10 cellular contexts compared by ENCODE assay signal in the genomic region with DNA sequence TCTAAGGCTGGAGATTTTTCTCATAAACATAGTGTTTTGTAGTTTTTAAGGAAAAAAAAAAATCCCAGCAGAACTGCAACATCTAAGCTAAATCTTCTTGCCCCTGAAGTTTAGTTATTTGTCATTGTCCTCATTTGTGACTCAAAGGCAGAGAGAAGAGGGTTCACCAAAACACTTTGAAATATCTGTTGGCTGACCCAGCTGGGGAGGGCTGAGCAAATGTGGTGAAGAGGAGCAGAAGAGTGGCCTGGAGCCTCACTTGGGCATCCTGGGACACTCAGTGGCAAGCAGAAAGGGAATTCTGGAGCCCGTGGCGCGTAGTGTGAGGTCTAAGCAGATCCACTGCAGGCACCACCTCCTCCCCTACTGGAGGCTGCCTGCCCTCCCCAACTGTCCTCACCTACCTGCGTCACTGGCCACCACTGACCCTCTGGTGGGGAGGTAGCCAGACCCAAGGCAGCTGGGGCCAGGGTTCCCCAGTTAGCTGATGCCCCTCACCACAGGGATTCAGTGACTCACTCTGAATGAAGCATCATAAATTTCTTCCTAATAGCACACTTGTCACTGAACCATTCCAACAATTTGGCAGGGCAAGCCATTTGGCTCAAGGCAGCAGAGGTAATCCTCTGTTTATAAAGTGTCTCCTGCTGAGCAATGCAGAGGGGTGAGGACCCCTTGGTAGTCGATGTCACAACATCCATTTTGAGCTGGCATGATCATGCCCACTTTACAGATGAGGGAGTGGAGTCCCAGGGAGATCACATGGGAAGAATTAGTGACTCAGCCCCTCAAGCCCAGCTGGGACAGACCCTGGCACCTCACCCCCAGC.
DNase-seq lines count a peak whose midpoint lies in the region; ATAC-seq, FAIRE-seq and TF ChIP-seq lines count a peak whose summit lies in the region.
"Had no signal": no experiment of that assay in that cellular context is flagged by ENCODE, and none has a peak within 500 bp of the region (broad histone marks: within the 10 kb centered on the region; RNA-seq: fewer than 3 reads in every experiment).

No MANE protein-coding gene starts in this region.

- no CpG with 5 or more reads among the region's 5 CpGs for WGBS in neuronal stem cell (ENCODE audit: extremely low coverage in 2 of 2, insufficient read length in 2 of 2, insufficient replicate concordance in 1 of 2), 2 donors

- peaks cover 5% of the 10 kb centered on the region for H3K4me1 Mint-ChIP-seq in activated CD4-positive, alpha-beta T cell treated with anti-CD3 and anti-CD28 coated beads for 36 hours

- peak overlapping the region; percentile 60 for H2AK5ac ChIP-seq in neuronal stem cell (ENCODE audit: low read depth, low read length)

- H3K27me3 ChIP-seq in WERI-Rb-1 (ENCODE audit: insufficient read depth, low read depth, severe bottlenecking) (no peaks in the 10 kb centered on the region), neuronal stem cell (ENCODE audit: control insufficient read depth in 3 of 3, insufficient read depth in 3 of 3, low read depth in 1 of 3, low read length in 3 of 3) (peaks cover 3 to 24% (median 24%) of the 10 kb centered on the region in 3 experiments)

- peaks cover 5 to 11% of the 10 kb centered on the region in 2 donors for H3K4me1 ChIP-seq in neuronal stem cell (ENCODE audit: control insufficient read depth in 2 of 2, insufficient read depth in 1 of 2, low read depth in 1 of 2, low read length in 2 of 2)

- H4K8ac ChIP-seq in neuronal stem cell (ENCODE audit: low read depth, low read length) = no peak overlapping the region

- intact Hi-C loops in activated CD4-positive, alpha-beta T cell treated with anti-CD3 and anti-CD28 coated beads for 36 hours (cut with DNase I, micrococcal nuclease) = no loop called here

- H3K23ac ChIP-seq in neuronal stem cell (ENCODE audit: low read depth, low read length, poor library complexity) = peak overlapping the region; percentile 76

- H3K4ac ChIP-seq in neuronal stem cell (ENCODE audit: low read length) = no peak overlapping the region

- CTCF ChIA-PET in activated CD4-positive, alpha-beta T cell treated with anti-CD3 and anti-CD28 coated beads for 36 hours (lab: Charles Lee) = interaction anchor here (0.6 to 1.7 kb wide), 4 partner anchors 10 to 518 kb away, joined by 3 to 4 read pairs (median 4); no protein-coding TSS in a partner anchor

- H3K9ac ChIP-seq in neuronal stem cell (ENCODE audit: low read depth, low read length, poor library complexity) = no peak overlapping the region

- H3K14ac ChIP-seq in neuronal stem cell (ENCODE audit: low read length) = no peak overlapping the region

- no peaks in the 10 kb centered on the region for H3K79me1 ChIP-seq in neuronal stem cell (ENCODE audit: low read depth, low read length)

- no peak overlapping the region for H3K4me2 ChIP-seq in neuronal stem cell (ENCODE audit: insufficient read depth, low read length, poor library complexity, severe bottlenecking)

- H2BK15ac ChIP-seq in neuronal stem cell (ENCODE audit: low read length) = peak overlapping the region; percentile 46

- H2BK5ac ChIP-seq in neuronal stem cell (ENCODE audit: low read length) = no peak overlapping the region

- no peaks in the 10 kb centered on the region for H3K36me3 ChIP-seq in WERI-Rb-1
- no peaks in the 10 kb centered on the region for H3K36me3 ChIP-seq in neuronal stem cell (replicated peaks in 1 of 2; ENCODE audit: control insufficient read depth in 2 of 2, insufficient read depth in 2 of 2, low read length in 2 of 2)

- no peaks in the 10 kb centered on the region for H3K36me3 Mint-ChIP-seq in activated CD4-positive, alpha-beta T cell treated with anti-CD3 and anti-CD28 coated beads for 36 hours (ENCODE audit: low read depth)

- no peak for TF ChIP-seq CTCF in WERI-Rb-1 (IDR thresholded peaks at IDR 0.05; ENCODE audit: low read depth, low read length)

- H3K4me3 Mint-ChIP-seq in activated CD4-positive, alpha-beta T cell treated with anti-CD3 and anti-CD28 coated beads for 36 hours = no peak overlapping the region

- H3K4me3 ChIP-seq in WERI-Rb-1 (ENCODE audit: low read depth, low read length) (no peak overlapping the region), neuronal stem cell (ENCODE audit: low read length in 2 of 2) (no peak overlapping the region)

- H3K18ac ChIP-seq in neuronal stem cell (ENCODE audit: low read length) = peak overlapping the region; percentile 65

- FAIRE-seq in HTR-8/SVneo (lab: Jason Lieb, UNC) = peak; percentile 99

- no peak overlapping the region for H2BK120ac ChIP-seq in neuronal stem cell (ENCODE audit: low read depth, low read length)

- no peaks in the 10 kb centered on the region for H3K9me3 Mint-ChIP-seq in activated CD4-positive, alpha-beta T cell treated with anti-CD3 and anti-CD28 coated beads for 36 hours (ENCODE audit: low read depth)
- H3K9me3 Mint-ChIP-seq: IgD-negative memory B cell had no signal

- no peak overlapping the region for H2AFZ ChIP-seq in neuronal stem cell (ENCODE audit: low read length)

- no peak overlapping the region for H4K91ac ChIP-seq in neuronal stem cell (ENCODE audit: low read depth, low read length, poor library complexity)

- H3K9me3 ChIP-seq in WERI-Rb-1 (ENCODE audit: severe bottlenecking) (peaks cover 3% of the 10 kb centered on the region), neuronal stem cell (replicated peaks in 1 of 2; ENCODE audit: control insufficient read depth in 2 of 2, insufficient read depth in 1 of 2, low read depth in 1 of 2, low read length in 2 of 2) (peaks cover 0 to 3% of the 10 kb centered on the region in 2 donors)

- DNase-seq in activated CD4-positive, alpha-beta T cell treated with anti-CD3 and anti-CD28 coated beads for 36 hours = no peak
- DNase-seq in activated CD4-positive, alpha-beta T cell treated with anti-CD3 and anti-CD28 coated beads, Interleukin-2, amount 50 U/mL, for 1 hour = no peak
- peak; percentile 93 for DNase-seq in HTR-8/SVneo (ENCODE audit: insufficient read length, low spot score)
- peak; percentile 31 for DNase-seq in WERI-Rb-1
- no peak for DNase-seq in neuronal stem cell (ENCODE audit: low spot score)
- no peak for DNase-seq in dermis blood vessel endothelial cell
- DNase-seq: NCI-H526 had no signal

- no peak overlapping the region for H3K27ac Mint-ChIP-seq in activated CD4-positive, alpha-beta T cell treated with anti-CD3 and anti-CD28 coated beads for 36 hours

- peaks cover 46% of the 10 kb centered on the region for H3K27me3 Mint-ChIP-seq in activated CD4-positive, alpha-beta T cell treated with anti-CD3 and anti-CD28 coated beads for 36 hours

- POLR2A ChIA-PET in activated CD4-positive, alpha-beta T cell treated with anti-CD3 and anti-CD28 coated beads for 36 hours (lab: Charles Lee) = interaction anchor here (0.6 to 0.7 kb wide), 2 partner anchors 122 to 252 kb away, joined by 3 to 4 read pairs; no protein-coding TSS in a partner anchor

- peak; percentile 48 for ATAC-seq in activated CD4-positive, alpha-beta T cell treated with anti-CD3 and anti-CD28 coated beads for 36 hours
- ATAC-seq in HG03342 (IDR thresholded peaks at IDR 0.05; ENCODE audit: unreplicated experiment) (no peak), HG02678 (IDR thresholded peaks at IDR 0.05; ENCODE audit: unreplicated experiment) (no peak)

- H3K27ac ChIP-seq in WERI-Rb-1 = peak overlapping the region; percentile 66
- no peak overlapping the region for H3K27ac ChIP-seq in neuronal stem cell (replicated peaks; ENCODE audit: low read length)

- H2BK12ac ChIP-seq in neuronal stem cell (ENCODE audit: low read length) = peak overlapping the region; percentile 50

Comparison
In these comparisons a context has a peak if more than half of its experiments do, and no peak if none do; other contexts are left out.
1. DNase-seq: peak in HTR-8/SVneo (single experiment) and WERI-Rb-1 (single experiment); none in activated CD4-positive, alpha-beta T cell treated with anti-CD3 and anti-CD28 coated beads for 36 hours (single experiment), activated CD4-positive, alpha-beta T cell treated with anti-CD3 and anti-CD28 coated beads, Interleukin-2, amount 50 U/mL, for 1 hour (single experiment), neuronal stem cell (single experiment) and dermis blood vessel endothelial cell (single experiment).